In the genomic region with DNA sequence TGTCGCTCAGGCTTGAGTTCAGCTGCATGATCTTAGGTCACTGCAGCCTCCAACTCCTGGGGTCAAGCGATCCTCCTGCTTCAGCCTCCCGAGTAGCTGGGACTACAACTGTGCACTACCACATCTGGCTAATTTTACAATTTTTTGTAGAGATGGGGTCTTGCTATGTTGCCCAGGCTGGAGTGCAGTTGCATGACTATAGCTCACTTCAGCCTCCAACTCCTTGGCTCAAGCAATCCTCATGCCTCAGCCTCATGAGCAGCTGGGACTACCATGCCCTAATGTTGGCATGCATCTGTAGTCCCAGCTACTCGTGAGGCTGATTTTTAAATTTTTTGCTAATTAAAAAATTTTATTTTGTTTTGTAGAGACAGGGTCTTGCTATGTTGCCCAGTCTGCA, we compare ENCODE assay signal across 29 cellular contexts.
"Had no signal": no experiment of that assay in that cellular context is flagged by ENCODE, and none has a peak within 500 bp of the region (broad histone marks: within the 10 kb centered on the region; RNA-seq: fewer than 3 reads in every experiment).

No MANE protein-coding gene starts in this region.

- H3K4me3 ChIP-seq: ascending aorta, breast epithelium, cardiac muscle cell, coronary artery, dorsolateral prefrontal cortex, esophagus muscularis mucosa, gastrocnemius medialis had no signal

- H3K4me1 Mint-ChIP-seq: activated CD4-positive, alpha-beta memory T cell treated with anti-CD3 and anti-CD28 coated beads, Interleukin-2, amount 10 ng/mL, durations not matched to agents 7 days and 5 days; activated CD4-positive, alpha-beta T cell treated with anti-CD3 and anti-CD28 coated beads for 36 hours; activated CD4-positive, alpha-beta T cell treated with anti-CD3 and anti-CD28 coated beads, Interleukin-2, amount 10 ng/mL, durations not matched to agents 7 days and 5 days; activated naive CD4-positive, alpha-beta T cell treated with anti-CD3 and anti-CD28 coated beads, Interleukin-2, amount 10 ng/mL, durations not matched to agents 7 days and 5 days; activated naive CD8-positive, alpha-beta T cell treated with anti-CD3 and anti-CD28 coated beads, Interleukin-2, amount 10 ng/mL, durations not matched to agents 7 days and 5 days; brain had no signal

- ATAC-seq: activated CD4-positive, alpha-beta T cell treated with anti-CD3 and anti-CD28 coated beads for 36 hours; activated naive CD4-positive, alpha-beta T cell treated with anti-CD3 and anti-CD28 coated beads, Interleukin-2, amount 50 U/mL, for 72 hours; activated T-cell treated with anti-CD3 and anti-CD28 coated beads, Interleukin-2, amount 50 U/mL, for 72 hours; foreskin keratinocyte; gastrocnemius medialis had no signal

- H3K9me3 Mint-ChIP-seq: activated CD4-positive, alpha-beta T cell treated with anti-CD3 and anti-CD28 coated beads, Interleukin-2, amount 10 ng/mL, durations not matched to agents 7 days and 5 days; activated naive CD4-positive, alpha-beta T cell treated with anti-CD3 and anti-CD28 coated beads, Interleukin-2, amount 10 ng/mL, durations not matched to agents 7 days and 5 days; activated naive CD8-positive, alpha-beta T cell treated with anti-CD3 and anti-CD28 coated beads, Interleukin-2, amount 10 ng/mL, durations not matched to agents 7 days and 5 days; activated T-cell treated with anti-CD3 and anti-CD28 coated beads, Interleukin-2, amount 50 U/mL, for 24 hours; dendritic cell treated with granulocyte-macrophage colony-stimulating factor and Interleukin-4, amounts not matched to agents 40 ng/mL and 50 ng/mL, for 4 days had no signal

- H3K4me1 ChIP-seq: ascending aorta, breast epithelium, esophagus muscularis mucosa, foreskin keratinocyte, gastrocnemius medialis had no signal

- H3K27me3 ChIP-seq: ascending aorta, breast epithelium, cardiac muscle cell, foreskin keratinocyte, gastrocnemius medialis had no signal

- H3K4me3 Mint-ChIP-seq: activated CD4-positive, alpha-beta memory T cell treated with anti-CD3 and anti-CD28 coated beads, Interleukin-2, amount 10 ng/mL, durations not matched to agents 7 days and 5 days; activated CD4-positive, alpha-beta T cell treated with anti-CD3 and anti-CD28 coated beads for 36 hours; activated CD4-positive, alpha-beta T cell treated with anti-CD3 and anti-CD28 coated beads, Interleukin-2, amount 10 ng/mL, durations not matched to agents 7 days and 5 days; activated naive CD4-positive, alpha-beta T cell treated with anti-CD3 and anti-CD28 coated beads, Interleukin-2, amount 10 ng/mL, durations not matched to agents 7 days and 5 days; activated naive CD8-positive, alpha-beta T cell treated with anti-CD3 and anti-CD28 coated beads, Interleukin-2, amount 10 ng/mL, durations not matched to agents 7 days and 5 days; activated T-cell treated with anti-CD3 and anti-CD28 coated beads, Interleukin-2, amount 50 U/mL, for 24 hours; activated T-cell treated with anti-CD3 and anti-CD28 coated beads, Interleukin-2, amount 50 U/mL, for 72 hours; brain; dendritic cell treated with granulocyte-macrophage colony-stimulating factor and Interleukin-4, amounts not matched to agents 40 ng/mL and 50 ng/mL, for 4 days had no signal

- H3K27me3 Mint-ChIP-seq: activated CD4-positive, alpha-beta memory T cell treated with anti-CD3 and anti-CD28 coated beads, Interleukin-2, amount 10 ng/mL, durations not matched to agents 7 days and 5 days; activated CD4-positive, alpha-beta T cell treated with anti-CD3 and anti-CD28 coated beads for 36 hours; activated CD4-positive, alpha-beta T cell treated with anti-CD3 and anti-CD28 coated beads, Interleukin-2, amount 10 ng/mL, durations not matched to agents 7 days and 5 days; activated naive CD4-positive, alpha-beta T cell treated with anti-CD3 and anti-CD28 coated beads, Interleukin-2, amount 10 ng/mL, durations not matched to agents 7 days and 5 days; activated naive CD8-positive, alpha-beta T cell treated with anti-CD3 and anti-CD28 coated beads, Interleukin-2, amount 10 ng/mL, durations not matched to agents 7 days and 5 days; dendritic cell treated with granulocyte-macrophage colony-stimulating factor and Interleukin-4, amounts not matched to agents 40 ng/mL and 50 ng/mL, for 4 days had no signal

- H3K27ac Mint-ChIP-seq: activated CD4-positive, alpha-beta memory T cell treated with anti-CD3 and anti-CD28 coated beads, Interleukin-2, amount 10 ng/mL, durations not matched to agents 7 days and 5 days; activated CD4-positive, alpha-beta T cell treated with anti-CD3 and anti-CD28 coated beads for 36 hours; activated CD4-positive, alpha-beta T cell treated with anti-CD3 and anti-CD28 coated beads, Interleukin-2, amount 10 ng/mL, durations not matched to agents 7 days and 5 days; activated naive CD4-positive, alpha-beta T cell treated with anti-CD3 and anti-CD28 coated beads, Interleukin-2, amount 10 ng/mL, durations not matched to agents 7 days and 5 days; activated naive CD4-positive, alpha-beta T cell treated with anti-CD3 and anti-CD28 coated beads, Interleukin-2, amount 50 U/mL, for 72 hours; activated naive CD8-positive, alpha-beta T cell treated with anti-CD3 and anti-CD28 coated beads, Interleukin-2, amount 10 ng/mL, durations not matched to agents 7 days and 5 days; activated T-cell treated with anti-CD3 and anti-CD28 coated beads, Interleukin-2, amount 50 U/mL, for 24 hours; activated T-cell treated with anti-CD3 and anti-CD28 coated beads, Interleukin-2, amount 50 U/mL, for 72 hours; brain; dendritic cell treated with granulocyte-macrophage colony-stimulating factor and Interleukin-4, amounts not matched to agents 40 ng/mL and 50 ng/mL, for 4 days had no signal

- H3K36me3 ChIP-seq: ascending aorta, breast epithelium, cardiac muscle cell, esophagus muscularis mucosa, gastrocnemius medialis had no signal

- H3K9me3 ChIP-seq: ascending aorta, esophagus muscularis mucosa, gastrocnemius medialis had no signal

- DNase-seq: activated CD4-positive, alpha-beta memory T cell treated with anti-CD3 and anti-CD28 coated beads, Interleukin-2, amount 10 ng/mL, durations not matched to agents 7 days and 5 days; activated CD4-positive, alpha-beta T cell treated with anti-CD3 and anti-CD28 coated beads for 36 hours; activated CD4-positive, alpha-beta T cell treated with anti-CD3 and anti-CD28 coated beads, Interleukin-2, amount 10 ng/mL, durations not matched to agents 7 days and 5 days; activated CD4-positive, alpha-beta T cell treated with anti-CD3 and anti-CD28 coated beads, Interleukin-2, amount 50 U/mL, for 4 hours; activated CD4-positive, CD25-positive, alpha-beta regulatory T cell; activated CD4-positive, CD25-positive, alpha-beta regulatory T cell treated with anti-CD3 and anti-CD28 coated beads, Interleukin-2, amount 50 U/mL, for 72 hours; activated CD8-positive, alpha-beta memory T cell treated with anti-CD3 and anti-CD28 coated beads, Interleukin-2, amount 50 U/mL, for 48 hours; activated gamma-delta T cell; activated naive CD4-positive, alpha-beta T cell; activated naive CD4-positive, alpha-beta T cell treated with anti-CD3 and anti-CD28 coated beads, Interleukin-2, amount 10 ng/mL, durations not matched to agents 7 days and 5 days; activated naive CD8-positive, alpha-beta T cell treated with anti-CD3 and anti-CD28 coated beads, Interleukin-2, amount 10 ng/mL, durations not matched to agents 7 days and 5 days; activated T-cell treated with anti-CD3 and anti-CD28 coated beads for 4 hours; activated T-cell treated with anti-CD3 and anti-CD28 coated beads, Interleukin-2, amount 50 U/mL, for 24 hours; activated T-cell treated with anti-CD3 and anti-CD28 coated beads, Interleukin-2, amount 50 U/mL, for 72 hours; central memory CD4-positive, alpha-beta T cell; dorsolateral prefrontal cortex; effector memory CD4-positive, alpha-beta T cell; erythroblast; foreskin keratinocyte; gastrocnemius medialis; glutamatergic neuron had no signal

- H3K36me3 Mint-ChIP-seq: activated naive CD4-positive, alpha-beta T cell treated with anti-CD3 and anti-CD28 coated beads, Interleukin-2, amount 10 ng/mL, durations not matched to agents 7 days and 5 days; activated naive CD4-positive, alpha-beta T cell treated with anti-CD3 and anti-CD28 coated beads, Interleukin-2, amount 50 U/mL, for 72 hours; activated naive CD8-positive, alpha-beta T cell treated with anti-CD3 and anti-CD28 coated beads, Interleukin-2, amount 10 ng/mL, durations not matched to agents 7 days and 5 days; brain had no signal

- H3K27ac ChIP-seq: ascending aorta, breast epithelium, cardiac muscle cell, coronary artery, dorsolateral prefrontal cortex, esophagus muscularis mucosa, foreskin keratinocyte, gastrocnemius medialis had no signal
